Comparison of ENCODE assay signal across 1 cellular context in the genomic region with DNA sequence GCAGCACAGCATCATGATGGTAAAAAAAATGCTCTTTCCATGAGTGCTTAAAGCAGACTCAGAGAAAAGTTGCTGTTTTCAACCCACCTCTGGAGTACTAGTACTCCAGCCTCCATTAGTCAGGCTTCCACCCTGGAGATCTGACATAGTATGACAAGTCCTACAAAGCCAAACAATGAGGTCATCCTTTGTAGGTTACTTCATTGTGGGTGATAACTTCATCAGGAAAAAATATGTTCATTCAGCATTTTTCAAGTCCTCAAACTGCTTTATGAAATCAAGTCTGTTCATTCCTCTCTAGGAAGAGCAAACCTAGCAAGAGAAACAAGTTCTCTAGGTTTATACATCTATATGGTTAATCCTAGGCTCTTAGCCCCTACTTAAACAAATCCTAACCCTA.
TF ChIP-seq lines count a peak whose summit lies in the region.
"Not testable (repeated sequence)": the region's sequence is repeated elsewhere in the genome, so short reads cannot be mapped to it uniquely, and the experiment has no call there.

No MANE protein-coding gene starts in this region.

TF ChIP-seq in K562, 482 proteins besides CTCF, POLR2A, EP300 and RAD21:
- TF ChIP-seq MAFF (IDR thresholded peaks at IDR 0.05; ENCODE audit: low read length) (0 out of 2 replicates have a peak, but pooled peaks have one; percentile 3), ZNF316 (IDR thresholded peaks at IDR 0.05) (peak; percentile 49), MAFG (tag; conservative IDR thresholded peaks at IDR 0.05) (peak; percentile 35; the same call in 1 of the 2 replicates), C11orf30 (IDR thresholded peaks at IDR 0.05; ENCODE audit: low read depth) (peak; percentile 64; the same call in 1 of the 2 replicates)
- TF ChIP-seq, protein P1, sequence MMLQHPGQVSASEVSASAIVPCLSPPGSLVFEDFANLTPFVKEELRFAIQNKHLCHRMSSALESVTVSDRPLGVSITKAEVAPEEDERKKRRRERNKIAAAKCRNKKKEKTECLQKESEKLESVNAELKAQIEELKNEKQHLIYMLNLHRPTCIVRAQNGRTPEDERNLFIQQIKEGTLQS (IDR thresholded peaks at IDR 0.05) = peak; percentile 29; the same call in 1 of the 2 replicates
- TF ChIP-seq, protein P1 (CRISPR knock-in tag; conservative IDR thresholded peaks at IDR 0.05) = not testable (repeated sequence)
- TF ChIP-seq, protein P2, sequence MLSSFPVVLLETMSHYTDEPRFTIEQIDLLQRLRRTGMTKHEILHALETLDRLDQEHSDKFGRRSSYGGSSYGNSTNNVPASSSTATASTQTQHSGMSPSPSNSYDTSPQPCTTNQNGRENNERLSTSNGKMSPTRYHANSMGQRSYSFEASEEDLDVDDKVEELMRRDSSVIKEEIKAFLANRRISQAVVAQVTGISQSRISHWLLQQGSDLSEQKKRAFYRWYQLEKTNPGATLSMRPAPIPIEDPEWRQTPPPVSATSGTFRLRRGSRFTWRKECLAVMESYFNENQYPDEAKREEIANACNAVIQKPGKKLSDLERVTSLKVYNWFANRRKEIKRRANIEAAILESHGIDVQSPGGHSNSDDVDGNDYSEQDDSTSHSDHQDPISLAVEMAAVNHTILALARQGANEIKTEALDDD (IDR thresholded peaks at IDR 0.05) = peak; percentile 45; the same call in 1 of the 2 replicates
